ENCODE assay signal across 8 cellular contexts in genomic region chr16:58487566-58488351, GRCh38. TPM values are rescaled to one million over a fixed set of nuclear protein-coding genes. Genes with fewer than 3 reads are reported as not detected.
DNase-seq lines count a peak whose midpoint lies in the region; ATAC-seq and TF ChIP-seq lines count a peak whose summit lies in the region.

No MANE protein-coding gene starts in this region.

- H3K36me3 ChIP-seq in lower lobe of right lung = no peaks in the 10 kb centered on the region

- no peaks in the 10 kb centered on the region for H3K36me3 Mint-ChIP-seq in activated CD4-positive, alpha-beta T cell treated with anti-CD3 and anti-CD28 coated beads, Interleukin-2, amount 10 ng/mL, durations not matched to agents 7 days and 5 days (ENCODE audit: low read depth)

- no peaks in the 10 kb centered on the region for H3K9me3 ChIP-seq in lower lobe of right lung

- CTCF ChIA-PET in activated CD4-positive, alpha-beta T cell treated with anti-CD3 and anti-CD28 coated beads, Interleukin-2, amount 10 ng/mL, durations not matched to agents 7 days and 5 days (lab: Charles Lee) = interaction anchor here (0.6 to 2.5 kb wide), 11 partner anchors 11 to 1222 kb away, joined by 3 to 40 read pairs (median 4); no protein-coding TSS in a partner anchor

- peaks cover 3% of the 10 kb centered on the region for H3K4me1 Mint-ChIP-seq in activated CD4-positive, alpha-beta T cell treated with anti-CD3 and anti-CD28 coated beads, Interleukin-2, amount 10 ng/mL, durations not matched to agents 7 days and 5 days

- TF ChIP-seq CTCF in coronary artery (IDR thresholded peaks at IDR 0.05) (peak; percentile 68), lower lobe of right lung (IDR thresholded peaks at IDR 0.05) (peak; percentile 94)

- H3K27me3 Mint-ChIP-seq in activated CD4-positive, alpha-beta T cell treated with anti-CD3 and anti-CD28 coated beads, Interleukin-2, amount 10 ng/mL, durations not matched to agents 7 days and 5 days = peaks cover 1% of the 10 kb centered on the region

- H3K4me3 Mint-ChIP-seq in activated CD4-positive, alpha-beta T cell treated with anti-CD3 and anti-CD28 coated beads, Interleukin-2, amount 10 ng/mL, durations not matched to agents 7 days and 5 days = no peak overlapping the region

- H3K4me3 ChIP-seq in coronary artery = peak overlapping the region; percentile 55
- H3K4me3 ChIP-seq in lower lobe of right lung = no peak overlapping the region

- POLR2A ChIA-PET in activated CD4-positive, alpha-beta T cell treated with anti-CD3 and anti-CD28 coated beads, Interleukin-2, amount 10 ng/mL, durations not matched to agents 7 days and 5 days (lab: Charles Lee) = no interaction called here

- DNase-seq in GM04504 (ENCODE audit: low read depth) (peak; percentile 42), NCI-H345 (lab: John Stamatoyannopoulos, UW) (peak; percentile 64), coronary artery (ENCODE audit: low spot score) (no peak), lower lobe of right lung (peak; percentile 87)
- DNase-seq in activated CD4-positive, alpha-beta T cell treated with anti-CD3 and anti-CD28 coated beads, Interleukin-2, amount 10 ng/mL, durations not matched to agents 7 days and 5 days = peak; percentile 74
- peak; percentile 43 to 63 (median 50) for DNase-seq in stimulated activated CD4-positive, alpha-beta T cell treated with anti-CD3 and anti-CD28 coated beads, TNF-alpha, amount 100 ng/mL, for 24 hours (ENCODE audit: low read depth in 3 of 3)

- H3K4me1 ChIP-seq in lower lobe of right lung = no peaks in the 10 kb centered on the region

- H3K27ac ChIP-seq in coronary artery (no peak overlapping the region), lower lobe of right lung (no peak overlapping the region)

- H3K27me3 ChIP-seq in lower lobe of right lung (ENCODE audit: low read depth) = no peaks in the 10 kb centered on the region

- no peaks in the 10 kb centered on the region for H3K9me3 Mint-ChIP-seq in activated CD4-positive, alpha-beta T cell treated with anti-CD3 and anti-CD28 coated beads, Interleukin-2, amount 10 ng/mL, durations not matched to agents 7 days and 5 days

- intact Hi-C loops in lower lobe of right lung (cut with DNase I) = no loop called here

- peak; percentile 60 for ATAC-seq in HG02973 (IDR thresholded peaks at IDR 0.05; ENCODE audit: unreplicated experiment)
- peak; percentile 93 to 95 for ATAC-seq in lower lobe of right lung
- ATAC-seq in HG03457 (IDR thresholded peaks at IDR 0.05; ENCODE audit: unreplicated experiment) = no peak

- H3K27ac Mint-ChIP-seq in activated CD4-positive, alpha-beta T cell treated with anti-CD3 and anti-CD28 coated beads, Interleukin-2, amount 10 ng/mL, durations not matched to agents 7 days and 5 days = no peak overlapping the region

RNA-seq across cellular contexts. Expression of gene NDRG4, which starts 12.2 kb away (rescaled TPM):
- under 1 TPM; 0.69 to 0.97 TPM for total RNA-seq in activated CD4-positive, alpha-beta T cell treated with anti-CD3 and anti-CD28 coated beads, Interleukin-2, amount 10 ng/mL, durations not matched to agents 7 days and 5 days
- 47.9 TPM for total RNA-seq in lower lobe of right lung

RNA-seq across cellular contexts. Expression of gene SETD6, which starts 27.6 kb away (rescaled TPM):
- total RNA-seq in activated CD4-positive, alpha-beta T cell treated with anti-CD3 and anti-CD28 coated beads, Interleukin-2, amount 10 ng/mL, durations not matched to agents 7 days and 5 days = 10 to 100 TPM; 14.7 to 15.3 TPM
- total RNA-seq in lower lobe of right lung = 17.3 TPM

Comparison
In these comparisons a context has a peak if more than half of its experiments do, and no peak if none do; other contexts are left out.
1. RNA of gene NDRG4, which starts 12.2 kb away (total RNA-seq): 47.9 TPM in lower lobe of right lung (single experiment); 0.69 to 0.97 TPM in activated CD4-positive, alpha-beta T cell treated with anti-CD3 and anti-CD28 coated beads, Interleukin-2, amount 10 ng/mL, durations not matched to agents 7 days and 5 days; every median in the first group is over 10 times any median in the second.